ENCODE assay signal across 19 cellular contexts in genomic region chr2:26718949-26719686, GRCh38. TPM values are rescaled to one million over a fixed set of nuclear protein-coding genes. Genes with fewer than 3 reads are reported as not detected.
DNase-seq lines count a peak whose midpoint lies in the region; ATAC-seq, FAIRE-seq and TF ChIP-seq lines count a peak whose summit lies in the region.
"Had no signal": no experiment of that assay in that cellular context is flagged by ENCODE, and none has a peak within 500 bp of the region (broad histone marks: within the 10 kb centered on the region; RNA-seq: fewer than 3 reads in every experiment).

No MANE protein-coding gene starts in this region.

- no TSS peak for BruUV-seq in HepG2 (replicated peaks; lab: Mats Ljungman, UMichigan)

- ATAC-seq in HepG2 (no peak), right lobe of liver (no peak)
- ATAC-seq: GM23338, HCT116 had no signal

- no peak overlapping the region for H3K27ac ChIP-seq in HepG2 (ENCODE audit: extremely low read length, insufficient read depth, low read length)
- no peak overlapping the region for H3K27ac ChIP-seq in right lobe of liver
- no peak overlapping the region for H3K27ac ChIP-seq in kidney (ENCODE audit: low read depth in 2 of 2, low read length in 2 of 2)
- H3K27ac ChIP-seq in rectal smooth muscle tissue (ENCODE audit: low read depth, low read length) = peak overlapping the region; percentile 2
- H3K27ac ChIP-seq: KMS-11, RWPE1 had no signal

- peaks cover 3 to 67% of the 10 kb centered on the region in 2 experiments; a peak in 4 of 5 replicates for H3K27me3 ChIP-seq in HepG2 (ENCODE audit: control insufficient read depth in 1 of 2, insufficient read depth in 2 of 2, low read length in 2 of 2)
- no peaks in the 10 kb centered on the region for H3K27me3 ChIP-seq in right lobe of liver
- no peaks in the 10 kb centered on the region for H3K27me3 ChIP-seq in rectal smooth muscle tissue (ENCODE audit: control insufficient read depth, insufficient read depth, low read length)

- DNase-seq in HepG2 (ENCODE audit: low spot score) = no peak
- no peak for DNase-seq in right lobe of liver
- peak; percentile 8 for DNase-seq in kidney
- DNase-seq in DMS153 (lab: John Stamatoyannopoulos, UW) = no peak
- no peak for DNase-seq in DMS79 treated with DMSO at 0.1 percent for 48 hours (lab: John Stamatoyannopoulos, UW)
- no peak for DNase-seq in activated CD4-positive, alpha-beta T cell treated with anti-CD3 and anti-CD28 coated beads for 48 hours
- DNase-seq: C1 segment of cervical spinal cord, NCI-H1436 treated with DMSO at 0.1 percent for 48 hours, NCI-H2029 treated with DMSO at 0.1 percent for 48 hours, NCI-H2171 treated with DMSO at 0.1 percent for 48 hours, NCI-H510A, NCI-H774 had no signal

- H3K4me3 ChIP-seq in HepG2 (replicated peaks in 1 of 3; ENCODE audit: insufficient read depth in 1 of 3, low read depth in 2 of 3, low read length in 3 of 3) = no peak overlapping the region
- no peak overlapping the region for H3K4me3 ChIP-seq in right lobe of liver
- H3K4me3 ChIP-seq in kidney (ENCODE audit: low read length in 2 of 2) = no peak overlapping the region
- no peak overlapping the region for H3K4me3 ChIP-seq in rectal smooth muscle tissue (ENCODE audit: low read length)
- H3K4me3 ChIP-seq: GM23338 had no signal

- H3K9me3 ChIP-seq in HepG2 (ENCODE audit: low read length) (no peaks in the 10 kb centered on the region), right lobe of liver (no peaks in the 10 kb centered on the region), kidney (ENCODE audit: control insufficient read depth in 1 of 2, low read length in 2 of 2) (no peaks in the 10 kb centered on the region)

- no peak for TF ChIP-seq EP300 in HepG2 (IDR thresholded peaks at IDR 0.05; ENCODE audit: low read depth in 2 of 2, low read length in 2 of 2)
- no peak for TF ChIP-seq EP300 in HepG2 (CRISPR knock-in tag; IDR thresholded peaks at IDR 0.05; ENCODE audit: borderline replicate concordance)

- no peak overlapping the region for H3K4me2 ChIP-seq in HepG2 (ENCODE audit: low read depth, low read length)
- H3K4me2 ChIP-seq: GM23338, KMS-11 had no signal

- in situ Hi-C loops in HepG2 (cut with HindIII; ENCODE audit: extremely low pct_ligation_motif_present, low pct_unique_long_range_greater_than_20kb) = no loop called here

- TF ChIP-seq CTCF in HepG2 (CRISPR knock-in tag; IDR thresholded peaks at IDR 0.05) = no peak
- TF ChIP-seq CTCF in right lobe of liver (IDR thresholded peaks at IDR 0.05) = no peak
- no peak for TF ChIP-seq CTCF in kidney (IDR thresholded peaks at IDR 0.05; ENCODE audit: borderline replicate concordance, extremely low read depth, insufficient read depth)

- H3K9ac ChIP-seq in HepG2 (ENCODE audit: insufficient read depth, low read depth, low read length) = no peak overlapping the region
- H3K9ac ChIP-seq in kidney (ENCODE audit: low read length in 2 of 2) = no peak overlapping the region
- H3K9ac ChIP-seq in rectal smooth muscle tissue (ENCODE audit: low read length) = no peak overlapping the region
- H3K9ac ChIP-seq: KMS-11 had no signal

- FAIRE-seq in HepG2 (lab: Jason Lieb, UNC) (no peak), kidney (lab: Jason Lieb, UNC) (no peak)
- FAIRE-seq: A204.1, GM12892 had no signal

- TF ChIP-seq POLR2A in HepG2 (IDR thresholded peaks at IDR 0.05; ENCODE audit: insufficient read depth in 1 of 2, low read depth in 2 of 2, low read length in 2 of 2) = no peak
- no peak for TF ChIP-seq POLR2A in right lobe of liver (IDR thresholded peaks at IDR 0.05)

- WGBS in HepG2 (ENCODE audit: low lambda C conversion rate) = 54% methylated on average over 6 of the region's 6 CpGs
- WGBS in right lobe of liver (ENCODE audit: insufficient coverage, low coverage, low lambda C conversion rate, missing lambda C conversion rate) = 84% methylated on average over 6 of the region's 6 CpGs

- H4K20me1 ChIP-seq in HepG2 (ENCODE audit: insufficient read depth, low read length) = no peaks in the 10 kb centered on the region

- intact Hi-C loops in HepG2 (cut with micrococcal nuclease; ENCODE audit: unreplicated experiment) = no loop called here
- intact Hi-C loops in right lobe of liver (cut with DNase I) = no loop called here
- intact Hi-C loops in kidney (cut with DNase I) = no loop called here

- H3K79me2 ChIP-seq in HepG2 (ENCODE audit: insufficient read depth, low read length) = no peaks in the 10 kb centered on the region

- H2AFZ ChIP-seq in HepG2 (ENCODE audit: low read length) = no peak overlapping the region
- H2AFZ ChIP-seq: GM23338 had no signal

- no peak for TF ChIP-seq RAD21 in HepG2 (CRISPR knock-in tag; IDR thresholded peaks at IDR 0.05)

- H3K4me1 ChIP-seq in HepG2 (ENCODE audit: insufficient read depth, low read length) (peaks cover 34% of the 10 kb centered on the region), right lobe of liver (peaks cover 0 to 47% (median 15%) of the 10 kb centered on the region in 4 donors), kidney (ENCODE audit: control insufficient read depth in 1 of 2, insufficient read depth in 1 of 2, low read depth in 1 of 2, low read length in 2 of 2) (peaks cover 7 to 21% of the 10 kb centered on the region in 2 donors), rectal smooth muscle tissue (ENCODE audit: control insufficient read depth, insufficient read depth, low read length) (peaks cover 38% of the 10 kb centered on the region)

- H3K36me3 ChIP-seq in HepG2 (replicated peaks in 1 of 2; ENCODE audit: control insufficient read depth in 1 of 2, insufficient read depth in 2 of 2, low read length in 2 of 2) (no peaks in the 10 kb centered on the region), right lobe of liver (no peaks in the 10 kb centered on the region), kidney (ENCODE audit: control insufficient read depth in 1 of 2, insufficient read depth in 2 of 2, low read length in 2 of 2) (no peaks in the 10 kb centered on the region), rectal smooth muscle tissue (ENCODE audit: control insufficient read depth, insufficient read depth, low read length) (no peaks in the 10 kb centered on the region)

- CTCF ChIA-PET in HepG2 (lab: Yijun Ruan, JAX; ENCODE audit: low intra/inter-chr PET ratio, low total read pairs) = no interaction called here

- POLR2A ChIA-PET in HepG2 (lab: Yijun Ruan, JAX) = no interaction called here

TF ChIP-seq in HepG2, 621 proteins besides CTCF, POLR2A, EP300 and RAD21 (continues in another document):
- no peak for TF ChIP-seq HOXD1 (CRISPR knock-in tag; IDR thresholded peaks at IDR 0.05)
- peak; percentile 86 for TF ChIP-seq ZFP36 (IDR thresholded peaks at IDR 0.05; ENCODE audit: borderline replicate concordance, low read depth, low read length, partially characterized antibody)

RNA-seq across cellular contexts. Expression of gene KCNK3, which starts 26.6 kb away (rescaled TPM):
- total RNA-seq in HepG2 (2016; rRNA removed; fragmentation: Illumina TruSeq; extraction: Trizol) = not detected in 2 replicates
- not detected in 2 replicates for total RNA-seq in HepG2 (2016; cell fraction: cytosol; rRNA removed; fragmentation: Illumina TruSeq; extraction: Trizol; ENCODE audit: low read depth)
- not detected in 2 replicates for total RNA-seq in HepG2 (2016; cell fraction: insoluble cytoplasmic fraction; rRNA removed; fragmentation: Illumina TruSeq; extraction: Trizol)
- not detected in 2 replicates for total RNA-seq in HepG2 (2016; cell fraction: membrane; rRNA removed; fragmentation: Illumina TruSeq; extraction: Trizol)
- total RNA-seq in HepG2 (2016; cell fraction: nucleus; rRNA removed; fragmentation: Illumina TruSeq; extraction: Trizol) = not detected in 2 replicates
- 0.03 TPM in 1 of 2 replicates, not detected in the other for polyA plus RNA-seq in HepG2 (2011; rRNA removed)
- not detected in 2 replicates for polyA plus RNA-seq in HepG2 (2011; cell fraction: cytosol; rRNA removed)
- not detected in 2 replicates for polyA plus RNA-seq in HepG2 (2011; cell fraction: nucleus; rRNA removed)
- not detected in 2 replicates for polyA plus RNA-seq in HepG2 (2012)
- not detected in 2 replicates for polyA plus RNA-seq in HepG2 (2016; cell fraction: cytosol; fragmentation: Illumina TruSeq; extraction: Trizol; ENCODE audit: low read depth)
- not detected in 2 replicates for polyA plus RNA-seq in HepG2 (2016; cell fraction: insoluble cytoplasmic fraction; fragmentation: Illumina TruSeq; extraction: Trizol; ENCODE audit: low read depth)
- polyA plus RNA-seq in HepG2 (2016; cell fraction: membrane; fragmentation: Illumina TruSeq; extraction: Trizol; ENCODE audit: low read depth) = not detected in 2 replicates
- not detected in 2 replicates for polyA plus RNA-seq in HepG2 (2016; cell fraction: nucleus; fragmentation: Illumina TruSeq; extraction: Trizol; ENCODE audit: insufficient read depth, low read depth)
- 3.7 TPM in 1 of 2 replicates, not detected in the other for polyA minus RNA-seq in HepG2 (2011; rRNA and poly(A)+ RNA removed; ENCODE audit: low replicate concordance)
- not detected in 2 replicates for polyA minus RNA-seq in HepG2 (2011; cell fraction: cytosol; rRNA and poly(A)+ RNA removed)
- polyA minus RNA-seq in HepG2 (2011; cell fraction: nucleus; rRNA and poly(A)+ RNA removed) = not detected in 2 replicates
- total RNA-seq in right lobe of liver = under 1 TPM; 0.18 to 0.43 (median 0.33) TPM
- total RNA-seq in kidney = 8.1 TPM
- 2.1 TPM for polyA plus RNA-seq in kidney (ENCODE audit: insufficient read depth, low read depth, low replicate concordance)
- total RNA-seq: GM23338 had no signal
- polyA plus RNA-seq: GM23338 had no signal

RNA-seq across cellular contexts. Expression of gene SLC35F6, which starts 45.0 kb away (rescaled TPM):
- total RNA-seq in HepG2 (2016; rRNA removed; fragmentation: Illumina TruSeq; extraction: Trizol) (11.8 and 21.2 TPM in 2 replicates), right lobe of liver (10 to 100 TPM; 14.2 to 73.9 (median 27.2) TPM), kidney (63.7 TPM)
- 3.5 and 3.7 TPM in 2 replicates for total RNA-seq in HepG2 (2016; cell fraction: cytosol; rRNA removed; fragmentation: Illumina TruSeq; extraction: Trizol; ENCODE audit: low read depth)
- 9.9 and 20.3 TPM in 2 replicates for total RNA-seq in HepG2 (2016; cell fraction: insoluble cytoplasmic fraction; rRNA removed; fragmentation: Illumina TruSeq; extraction: Trizol)
- total RNA-seq in HepG2 (2016; cell fraction: membrane; rRNA removed; fragmentation: Illumina TruSeq; extraction: Trizol) = 14.2 and 15.5 TPM in 2 replicates
- 19.3 and 24.0 TPM in 2 replicates for total RNA-seq in HepG2 (2016; cell fraction: nucleus; rRNA removed; fragmentation: Illumina TruSeq; extraction: Trizol)
- polyA plus RNA-seq in HepG2 (2011; rRNA removed) (15.2 and 19.2 TPM in 2 replicates), kidney (ENCODE audit: insufficient read depth, low read depth, low replicate concordance) (43.1 TPM)
- polyA plus RNA-seq in HepG2 (2011; cell fraction: cytosol; rRNA removed) = 16.7 and 16.8 TPM in 2 replicates
- polyA plus RNA-seq in HepG2 (2011; cell fraction: nucleus; rRNA removed) = 12.0 and 12.7 TPM in 2 replicates
- 7.1 and 9.5 TPM in 2 replicates for polyA plus RNA-seq in HepG2 (2012)
- 2.7 and 3.6 TPM in 2 replicates for polyA plus RNA-seq in HepG2 (2016; cell fraction: cytosol; fragmentation: Illumina TruSeq; extraction: Trizol; ENCODE audit: low read depth)
- polyA plus RNA-seq in HepG2 (2016; cell fraction: insoluble cytoplasmic fraction; fragmentation: Illumina TruSeq; extraction: Trizol; ENCODE audit: low read depth) = 7.6 and 11.6 TPM in 2 replicates
- polyA plus RNA-seq in HepG2 (2016; cell fraction: membrane; fragmentation: Illumina TruSeq; extraction: Trizol; ENCODE audit: low read depth) = 8.6 and 8.7 TPM in 2 replicates
- 26.2 and 26.3 TPM in 2 replicates for polyA plus RNA-seq in HepG2 (2016; cell fraction: nucleus; fragmentation: Illumina TruSeq; extraction: Trizol; ENCODE audit: insufficient read depth, low read depth)
- polyA minus RNA-seq in HepG2 (2011; rRNA and poly(A)+ RNA removed; ENCODE audit: low replicate concordance) = 75.6 and 115 TPM in 2 replicates
- 19.2 and 22.7 TPM in 2 replicates for polyA minus RNA-seq in HepG2 (2011; cell fraction: cytosol; rRNA and poly(A)+ RNA removed)
- polyA minus RNA-seq in HepG2 (2011; cell fraction: nucleus; rRNA and poly(A)+ RNA removed) = 13.9 and 16.2 TPM in 2 replicates
